ENCODE assay signal across 22 cellular contexts in genomic region chr16:30342751-30343490, GRCh38. TPM values are rescaled to one million over a fixed set of nuclear protein-coding genes. Genes with fewer than 3 reads are reported as not detected.
DNase-seq lines count a peak whose midpoint lies in the region; TF ChIP-seq lines count a peak whose summit lies in the region.
"Had no signal": no experiment of that assay in that cellular context is flagged by ENCODE, and none has a peak within 500 bp of the region (broad histone marks: within the 10 kb centered on the region; RNA-seq: fewer than 3 reads in every experiment).

No MANE protein-coding gene starts in this region.

- H4K20me1 ChIP-seq in PC-9 (ENCODE audit: insufficient read depth): no peaks in the 10 kb centered on the region

- peak overlapping the region; percentile 26 for H2BK15ac ChIP-seq in neuronal stem cell (ENCODE audit: low read length)
- no peak overlapping the region for H2BK15ac ChIP-seq in mesenchymal stem cell (ENCODE audit: low read depth, poor library complexity, severe bottlenecking)

- POLR2A ChIA-PET in PC-9 (lab: Charles Lee; ENCODE audit: unreplicated experiment): no interaction called here

- H4K91ac ChIP-seq in neuronal stem cell (ENCODE audit: low read depth, low read length, poor library complexity) (no peak overlapping the region), mesenchymal stem cell (ENCODE audit: low read length) (no peak overlapping the region)

- H2BK120ac ChIP-seq in neuronal stem cell (ENCODE audit: low read depth, low read length) (no peak overlapping the region), mesenchymal stem cell (ENCODE audit: low read depth, low read length) (no peak overlapping the region)

- no peaks in the 10 kb centered on the region; the same call in 1 of the 2 replicates for H3F3A ChIP-seq in PC-9 (ENCODE audit: insufficient read depth, low read depth)

- H3K18ac ChIP-seq in neuronal stem cell (ENCODE audit: low read length) (no peak overlapping the region), mesenchymal stem cell (ENCODE audit: low read depth in 1 of 2, low read length in 2 of 2) (no peak overlapping the region)

- peak overlapping the region; percentile 40 for H2AFZ ChIP-seq in neuronal stem cell (ENCODE audit: low read length)
- H2AFZ ChIP-seq in mesenchymal stem cell (ENCODE audit: low read depth, low read length): no peak overlapping the region
- no peak overlapping the region for H2AFZ ChIP-seq in PC-9
- H2AFZ ChIP-seq: GM23338 had no signal

- H3K9me3 ChIP-seq in neuronal stem cell (replicated peaks in 1 of 2; ENCODE audit: control insufficient read depth in 2 of 2, insufficient read depth in 1 of 2, low read depth in 1 of 2, low read length in 2 of 2) (no peaks in the 10 kb centered on the region), mesenchymal stem cell (ENCODE audit: control insufficient read depth, low read length) (no peaks in the 10 kb centered on the region), PC-9 (ENCODE audit: insufficient read depth, low read depth) (no peaks in the 10 kb centered on the region)
- H3K9me3 ChIP-seq: Peyer's patch had no signal

- H3K27ac Mint-ChIP-seq in chondrocyte (ENCODE audit: unreplicated experiment): no peak overlapping the region
- H3K27ac Mint-ChIP-seq: GM23338 had no signal

- H3K27me3 Mint-ChIP-seq in chondrocyte (ENCODE audit: low read depth): no peaks in the 10 kb centered on the region
- H3K27me3 Mint-ChIP-seq: CD8-positive, alpha-beta memory T cell had no signal

- intact Hi-C loops in PC-9 (cut with micrococcal nuclease; ENCODE audit: unreplicated experiment): no loop called here

- CTCF ChIA-PET in PC-9 (lab: Charles Lee): no interaction called here

- no peaks in the 10 kb centered on the region for H3K79me2 ChIP-seq in PC-9 (ENCODE audit: low read depth)

- no peaks in the 10 kb centered on the region for H3K36me3 Mint-ChIP-seq in chondrocyte (ENCODE audit: low read depth)
- H3K36me3 Mint-ChIP-seq: CD8-positive, alpha-beta memory T cell had no signal

- no peaks in the 10 kb centered on the region for H3K9me2 ChIP-seq in PC-9 (ENCODE audit: insufficient read depth)

- no peak overlapping the region for H3K4me3 ChIP-seq in neuronal stem cell (ENCODE audit: low read length in 2 of 2)
- no peak overlapping the region for H3K4me3 ChIP-seq in mesenchymal stem cell (ENCODE audit: insufficient read depth in 1 of 2, low read depth in 1 of 2, low read length in 2 of 2)
- no peak overlapping the region for H3K4me3 ChIP-seq in PC-9
- H3K4me3 ChIP-seq: GM12878, GM23338, Peyer's patch, SK-N-MC had no signal

- H4K8ac ChIP-seq in neuronal stem cell (ENCODE audit: low read depth, low read length) (no peak overlapping the region), mesenchymal stem cell (ENCODE audit: low read length) (no peak overlapping the region)

- H3K4me2 ChIP-seq in neuronal stem cell (ENCODE audit: insufficient read depth, low read length, poor library complexity, severe bottlenecking) (no peak overlapping the region), mesenchymal stem cell (ENCODE audit: low read length, poor library complexity, severe bottlenecking) (no peak overlapping the region), PC-9 (no peak overlapping the region)
- H3K4me2 ChIP-seq: GM23338 had no signal

- no peak overlapping the region for H3K4me3 Mint-ChIP-seq in chondrocyte (ENCODE audit: unreplicated experiment)
- H3K4me3 Mint-ChIP-seq: CD8-positive, alpha-beta memory T cell; GM23338 had no signal

- H3K27me3 ChIP-seq in neuronal stem cell (ENCODE audit: control insufficient read depth in 3 of 3, insufficient read depth in 3 of 3, low read depth in 1 of 3, low read length in 3 of 3) (no peaks in the 10 kb centered on the region), mesenchymal stem cell (ENCODE audit: control insufficient read depth in 1 of 2, insufficient read depth in 1 of 2, low read length in 2 of 2) (no peaks in the 10 kb centered on the region), PC-9 (ENCODE audit: insufficient read depth, low read depth) (no peaks in the 10 kb centered on the region)
- H3K27me3 ChIP-seq: Peyer's patch had no signal

- H3K4me1 Mint-ChIP-seq in chondrocyte (ENCODE audit: low read depth): no peaks in the 10 kb centered on the region
- H3K4me1 Mint-ChIP-seq: GM23338 had no signal

- DNase-seq in activated T-cell treated with anti-CD3 and anti-CD28 coated beads, Interleukin-2, amount 50 U/mL, for 48 hours: peak; percentile 13 to 17
- no peak for DNase-seq in activated T-cell treated with anti-CD3 and anti-CD28 coated beads, Interleukin-2, amount 50 U/mL, for 1 hour
- peak; percentile 88 for DNase-seq in chondrocyte (ENCODE audit: low spot score)
- no peak for DNase-seq in neuronal stem cell (ENCODE audit: low spot score)
- no peak for DNase-seq in mesenchymal stem cell
- DNase-seq in PC-9: no peak
- no peak for DNase-seq in NCI-H1092 (lab: John Stamatoyannopoulos, UW)
- DNase-seq in NOMO-1 (lab: John Stamatoyannopoulos, UW; ENCODE audit: unreplicated experiment in 2 of 2): no peak
- DNase-seq: 8988T; CD8-positive, alpha-beta memory T cell; DND-41; GDM1; Kasumi-1; NCI-H1417; NCI-H1930; NCI-H2171; NCI-H446 had no signal

- H3K9ac ChIP-seq in neuronal stem cell (ENCODE audit: low read depth, low read length, poor library complexity): peak overlapping the region; percentile 60
- no peak overlapping the region for H3K9ac ChIP-seq in mesenchymal stem cell (ENCODE audit: low read length)

- H2BK5ac ChIP-seq in neuronal stem cell (ENCODE audit: low read length): no peak overlapping the region
- no peak overlapping the region for H2BK5ac ChIP-seq in mesenchymal stem cell (ENCODE audit: low read depth, low read length, poor library complexity, severe bottlenecking)

- BruUV-seq in PC-9 (replicated peaks; lab: Mats Ljungman, UMichigan): no TSS peak

- H3K23ac ChIP-seq in neuronal stem cell (ENCODE audit: low read depth, low read length, poor library complexity) (peak overlapping the region; percentile 65), mesenchymal stem cell (ENCODE audit: low read length in 2 of 2) (peak overlapping the region in 1 of 2 experiments; percentile 32)

- no CpG with 5 or more reads among the region's 32 CpGs for WGBS in neuronal stem cell (ENCODE audit: extremely low coverage in 2 of 2, insufficient read length in 2 of 2, insufficient replicate concordance in 1 of 2), 2 donors
- WGBS in mesenchymal stem cell: 94% methylated on average over 31 of the region's 32 CpGs

- H2AK5ac ChIP-seq in neuronal stem cell (ENCODE audit: low read depth, low read length) (peak overlapping the region; percentile 46), mesenchymal stem cell (ENCODE audit: low read length, severe bottlenecking) (no peak overlapping the region)

- H3K27ac ChIP-seq in neuronal stem cell (replicated peaks; ENCODE audit: low read length) (no peak overlapping the region), mesenchymal stem cell (ENCODE audit: low read length, poor library complexity, severe bottlenecking) (no peak overlapping the region), PC-9 (no peak overlapping the region)
- H3K27ac ChIP-seq: Peyer's patch, SK-N-MC had no signal

- H3K79me1 ChIP-seq in neuronal stem cell (ENCODE audit: low read depth, low read length): no peaks in the 10 kb centered on the region
- H3K79me1 ChIP-seq in mesenchymal stem cell (replicated peaks; ENCODE audit: low read length, poor library complexity, severe bottlenecking): peaks cover 2% of the 10 kb centered on the region

- H2BK12ac ChIP-seq in neuronal stem cell (ENCODE audit: low read length): peak overlapping the region; percentile 22
- H2BK12ac ChIP-seq in mesenchymal stem cell (ENCODE audit: low read length in 2 of 2): no peak overlapping the region

- H3K36me3 ChIP-seq in neuronal stem cell (replicated peaks in 1 of 2; ENCODE audit: control insufficient read depth in 2 of 2, insufficient read depth in 2 of 2, low read length in 2 of 2) (no peaks in the 10 kb centered on the region), mesenchymal stem cell (ENCODE audit: control insufficient read depth in 1 of 2, insufficient read depth in 2 of 2, low read depth in 1 of 2, low read length in 2 of 2) (peaks cover 0 to 9% of the 10 kb centered on the region in 2 experiments), PC-9 (ENCODE audit: low read depth) (no peaks in the 10 kb centered on the region)
- H3K36me3 ChIP-seq: Peyer's patch had no signal

- H3K14ac ChIP-seq in neuronal stem cell (ENCODE audit: low read length) (no peak overlapping the region), mesenchymal stem cell (ENCODE audit: low read length in 2 of 2) (no peak overlapping the region)

- H3K4ac ChIP-seq in neuronal stem cell (ENCODE audit: low read length) (no peak overlapping the region), mesenchymal stem cell (ENCODE audit: low read depth in 1 of 2, low read length in 2 of 2) (no peak overlapping the region)

- H3K9me3 Mint-ChIP-seq in chondrocyte (ENCODE audit: low read depth): no peaks in the 10 kb centered on the region
- H3K9me3 Mint-ChIP-seq: CD8-positive, alpha-beta memory T cell; GM23338 had no signal

- H3K4me1 ChIP-seq in neuronal stem cell (ENCODE audit: control insufficient read depth in 2 of 2, insufficient read depth in 1 of 2, low read depth in 1 of 2, low read length in 2 of 2) (no peaks in the 10 kb centered on the region), mesenchymal stem cell (ENCODE audit: control insufficient read depth, insufficient read depth, low read depth, low read length) (peaks cover 4% of the 10 kb centered on the region), PC-9 (replicated peaks; ENCODE audit: insufficient read depth) (no peaks in the 10 kb centered on the region)
- H3K4me1 ChIP-seq: Peyer's patch had no signal

- no peak for TF ChIP-seq CTCF in chondrocyte (IDR thresholded peaks at IDR 0.05)
- TF ChIP-seq CTCF in PC-9 (conservative IDR thresholded peaks at IDR 0.05): no peak

RNA-seq across cellular contexts. Expression of gene CD2BP2, which starts 12.2 kb away (rescaled TPM):
- total RNA-seq in chondrocyte: 53.2 to 61.0 TPM (median 55.8 TPM) in 3 replicates
- 31.1 TPM for polyA plus RNA-seq in neuronal stem cell (2013, experiment 1 of 2)
- polyA plus RNA-seq in neuronal stem cell (2013, experiment 2 of 2): 30.6 TPM
- polyA plus RNA-seq in mesenchymal stem cell (2013, experiment 1 of 2): 41.7 TPM
- 43.6 TPM for polyA plus RNA-seq in mesenchymal stem cell (2013, experiment 2 of 2)
- total RNA-seq in PC-9 (2021): 84.6 TPM in 2 replicates

RNA-seq across cellular contexts. Expression of gene TBC1D10B, which starts 27.4 kb away (rescaled TPM):
- total RNA-seq in chondrocyte (43.3 to 48.6 TPM (median 44.2 TPM) in 3 replicates), PC-9 (2021) (85.0 and 90.8 TPM in 2 replicates)
- 18.4 TPM for polyA plus RNA-seq in neuronal stem cell (2013, experiment 1 of 2)
- polyA plus RNA-seq in neuronal stem cell (2013, experiment 2 of 2): 16.8 TPM
- 23.4 TPM for polyA plus RNA-seq in mesenchymal stem cell (2013, experiment 1 of 2)
- polyA plus RNA-seq in mesenchymal stem cell (2013, experiment 2 of 2): 21.8 TPM

RNA-seq across cellular contexts. Expression of gene MYL11, which starts 31.7 kb away (rescaled TPM):
- total RNA-seq in chondrocyte: 0.82 to 2.2 TPM (median 1.4 TPM) in 3 replicates
- polyA plus RNA-seq in neuronal stem cell (2013, experiment 1 of 2): 4.7 TPM
- polyA plus RNA-seq in neuronal stem cell (2013, experiment 2 of 2): 4.6 TPM
- polyA plus RNA-seq in mesenchymal stem cell (2013, experiment 1 of 2): 1.7 TPM
- 3.1 TPM for polyA plus RNA-seq in mesenchymal stem cell (2013, experiment 2 of 2)
- total RNA-seq in PC-9 (2021): 1.4 and 2.6 TPM in 2 replicates
- total RNA-seq: GM12878, GM23338, Peyer's patch, Right ventricle myocardium inferior had no signal

RNA-seq across cellular contexts. Expression of gene SEPTIN1, which starts 39.4 kb away (rescaled TPM):
- total RNA-seq in chondrocyte (0.85 to 1.7 TPM (median 1.3 TPM) in 3 replicates), PC-9 (2021) (6.7 and 7.6 TPM in 2 replicates)
- 3.9 TPM for polyA plus RNA-seq in neuronal stem cell (2013, experiment 1 of 2)
- 3.4 TPM for polyA plus RNA-seq in neuronal stem cell (2013, experiment 2 of 2)
- polyA plus RNA-seq in mesenchymal stem cell (2013, experiment 1 of 2): 1.3 TPM
- 1.3 TPM for polyA plus RNA-seq in mesenchymal stem cell (2013, experiment 2 of 2)

RNA-seq across cellular contexts. Expression of gene ZNF48, which starts 52.3 kb away (rescaled TPM):
- total RNA-seq in chondrocyte (10.6 to 11.8 TPM (median 10.8 TPM) in 3 replicates), PC-9 (2021) (20.1 and 25.9 TPM in 2 replicates)
- 22.2 TPM for polyA plus RNA-seq in neuronal stem cell (2013, experiment 1 of 2)
- polyA plus RNA-seq in neuronal stem cell (2013, experiment 2 of 2): 21.3 TPM
- polyA plus RNA-seq in mesenchymal stem cell (2013, experiment 1 of 2): 6.3 TPM
- polyA plus RNA-seq in mesenchymal stem cell (2013, experiment 2 of 2): 5.5 TPM

Comparison
In these comparisons a context has a peak if more than half of its experiments do, and no peak if none do; other contexts are left out.
1. DNase-seq: peak in activated T-cell treated with anti-CD3 and anti-CD28 coated beads, Interleukin-2, amount 50 U/mL, for 48 hours (2 of 2) and chondrocyte (single experiment); none in activated T-cell treated with anti-CD3 and anti-CD28 coated beads, Interleukin-2, amount 50 U/mL, for 1 hour (single experiment), neuronal stem cell (single experiment), mesenchymal stem cell (single experiment), PC-9 (0 of 2), NCI-H1092 (single experiment) and NOMO-1 (0 of 2).